ENCODE assay signal across 21 cellular contexts in the genomic region with DNA sequence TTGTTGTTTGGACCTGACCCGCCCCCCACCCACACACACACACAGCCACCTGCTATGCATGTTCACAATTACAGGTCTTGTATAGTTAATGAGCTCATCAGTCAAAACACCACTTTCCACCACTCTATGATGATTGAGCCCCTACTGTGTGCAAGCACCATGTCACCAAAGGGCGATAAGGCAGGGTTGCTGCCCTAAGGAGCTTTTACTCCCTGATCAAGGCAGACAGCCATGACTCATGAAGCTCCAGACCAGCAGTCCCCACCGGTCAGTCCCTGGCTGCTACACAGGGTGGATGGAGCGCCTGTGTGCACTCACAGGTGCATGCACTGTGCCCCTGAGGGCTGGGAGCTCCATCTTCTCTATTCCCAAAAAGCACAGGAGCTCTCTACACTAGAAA.
"Had no signal": no experiment of that assay in that cellular context is flagged by ENCODE, and none has a peak within 500 bp of the region (broad histone marks: within the 10 kb centered on the region; RNA-seq: fewer than 3 reads in every experiment).

No MANE protein-coding gene starts in this region.

- DNase-seq: activated CD4-positive, alpha-beta T cell treated with anti-CD3 and anti-CD28 coated beads, Interleukin-2, amount 10 ng/mL, durations not matched to agents 7 days and 5 days; activated CD4-positive, CD25-positive, alpha-beta regulatory T cell treated with anti-CD3 and anti-CD28 coated beads, Interleukin-2, amount 50 U/mL, for 72 hours; activated CD8-positive, alpha-beta T cell treated with anti-CD3 and anti-CD28 coated beads, Interleukin-2, amount 10 ng/mL, durations not matched to agents 7 days and 5 days; activated gamma-delta T cell; aorta; foreskin fibroblast; heart right ventricle; lower lobe of right lung; naive B cell; occipital lobe; posterior cingulate gyrus; retina; stimulated activated CD4-positive, alpha-beta T cell treated with anti-CD3 and anti-CD28 coated beads, Interleukin-4, amount 100 ng/mL, for 1 hour; stimulated activated naive CD4-positive, alpha-beta T cell; testis; trophoblast cell; uterus had no signal

- H3K27me3 ChIP-seq: testis, uterus had no signal

- H3K9me3 ChIP-seq: heart right ventricle, lower lobe of right lung, testis, uterus had no signal

- ATAC-seq: activated CD8-positive, alpha-beta T cell treated with anti-CD3 and anti-CD28 coated beads, Interleukin-2, amount 10 ng/mL, durations not matched to agents 7 days and 5 days; heart right ventricle; left lobe of liver had no signal

- H3K27ac ChIP-seq: heart right ventricle, lower lobe of right lung, testis, uterus had no signal

- H3K36me3 Mint-ChIP-seq: activated naive CD4-positive, alpha-beta T cell treated with anti-CD3 and anti-CD28 coated beads, Interleukin-2, amount 50 U/mL, for 24 hours; brain; naive B cell had no signal

- H3K4me1 ChIP-seq: lower lobe of right lung, testis, uterus had no signal

- H3K4me3 Mint-ChIP-seq: activated CD4-positive, alpha-beta T cell treated with anti-CD3 and anti-CD28 coated beads, Interleukin-2, amount 10 ng/mL, durations not matched to agents 7 days and 5 days; activated CD8-positive, alpha-beta T cell treated with anti-CD3 and anti-CD28 coated beads, Interleukin-2, amount 10 ng/mL, durations not matched to agents 7 days and 5 days; activated naive CD4-positive, alpha-beta T cell treated with anti-CD3 and anti-CD28 coated beads, Interleukin-2, amount 50 U/mL, for 24 hours; activated T-helper 1 cell treated with anti-CD3 and anti-CD28 coated beads, Interleukin-12 subunit alpha, Interleukin-12 subunit beta, Interleukin-2, Interleukin-4 antibody, amounts not matched to agents 30 ng/mL and 10 ng/mL and 1 ng/mL, durations not matched to agents 14 hours and 24 hours and 36 hours; brain; naive B cell had no signal

- H3K4me3 ChIP-seq: heart right ventricle, lower lobe of right lung, testis, uterus had no signal

- H3K9me3 Mint-ChIP-seq: activated CD4-positive, alpha-beta T cell treated with anti-CD3 and anti-CD28 coated beads, Interleukin-2, amount 10 ng/mL, durations not matched to agents 7 days and 5 days; activated naive CD4-positive, alpha-beta T cell treated with anti-CD3 and anti-CD28 coated beads, Interleukin-2, amount 50 U/mL, for 24 hours; activated T-helper 1 cell treated with anti-CD3 and anti-CD28 coated beads, Interleukin-12 subunit alpha, Interleukin-12 subunit beta, Interleukin-2, Interleukin-4 antibody, amounts not matched to agents 30 ng/mL and 10 ng/mL and 1 ng/mL, durations not matched to agents 14 hours and 24 hours and 36 hours; brain had no signal

- H3K27ac Mint-ChIP-seq: activated CD4-positive, alpha-beta T cell treated with anti-CD3 and anti-CD28 coated beads, Interleukin-2, amount 10 ng/mL, durations not matched to agents 7 days and 5 days; activated CD8-positive, alpha-beta T cell treated with anti-CD3 and anti-CD28 coated beads, Interleukin-2, amount 10 ng/mL, durations not matched to agents 7 days and 5 days; activated naive CD4-positive, alpha-beta T cell treated with anti-CD3 and anti-CD28 coated beads, Interleukin-2, amount 50 U/mL, for 24 hours; activated T-helper 1 cell treated with anti-CD3 and anti-CD28 coated beads, Interleukin-12 subunit alpha, Interleukin-12 subunit beta, Interleukin-2, Interleukin-4 antibody, amounts not matched to agents 30 ng/mL and 10 ng/mL and 1 ng/mL, durations not matched to agents 14 hours and 24 hours and 36 hours; brain; naive B cell had no signal

- H3K36me3 ChIP-seq: heart right ventricle, lower lobe of right lung, uterus had no signal

- H3K4me1 Mint-ChIP-seq: activated CD4-positive, alpha-beta T cell treated with anti-CD3 and anti-CD28 coated beads, Interleukin-2, amount 10 ng/mL, durations not matched to agents 7 days and 5 days; activated naive CD4-positive, alpha-beta T cell treated with anti-CD3 and anti-CD28 coated beads, Interleukin-2, amount 50 U/mL, for 24 hours; naive B cell had no signal
